9 cellular contexts compared by ENCODE assay signal in the genomic region with DNA sequence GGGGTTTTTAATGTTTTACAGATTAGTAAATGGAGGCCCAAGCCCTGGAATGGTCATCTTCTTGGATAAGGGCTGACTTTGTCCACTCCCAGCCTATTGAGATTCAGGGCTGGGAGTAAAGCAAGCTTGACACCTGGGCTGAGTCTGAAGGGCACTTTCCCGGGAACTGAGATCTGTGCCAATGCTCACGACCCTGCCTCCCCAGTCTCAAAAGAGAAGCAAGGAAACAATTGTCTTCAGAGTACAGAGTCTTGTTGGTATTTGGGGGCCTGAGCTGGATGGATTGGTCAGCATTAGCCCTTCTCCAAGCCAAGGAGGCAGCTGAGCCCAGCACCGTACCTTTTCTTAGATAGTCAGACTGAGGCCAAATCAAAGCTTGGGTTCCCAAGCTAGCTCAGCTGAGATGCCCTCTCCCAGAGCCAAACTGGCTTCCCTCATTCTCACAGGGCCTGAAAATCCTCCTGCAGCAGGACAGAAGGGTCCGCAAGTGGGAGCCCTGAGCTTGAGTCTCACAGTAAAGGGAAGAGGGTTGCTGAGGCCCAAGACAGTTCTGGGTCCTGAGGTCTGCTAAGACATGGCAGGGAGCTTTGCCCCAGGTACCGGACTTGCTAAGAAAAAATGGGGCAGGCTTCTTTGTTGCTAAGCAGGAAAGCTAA. TPM values are rescaled to one million over a fixed set of nuclear protein-coding genes. Genes with fewer than 3 reads are reported as not detected.
A peak's percentile ranks its signal among the peaks of the same experiment; 100 is the strongest.
DNase-seq lines count a peak whose midpoint lies in the region; ATAC-seq, FAIRE-seq and TF ChIP-seq lines count a peak whose summit lies in the region.
"Had no signal": no experiment of that assay in that cellular context is flagged by ENCODE, and none has a peak within 500 bp of the region (broad histone marks: within the 10 kb centered on the region; RNA-seq: fewer than 3 reads in every experiment).

No MANE protein-coding gene starts in this region.

- no peak for TF ChIP-seq POLR2A in body of pancreas (IDR thresholded peaks at IDR 0.05)
- TF ChIP-seq POLR2A in upper lobe of left lung (IDR thresholded peaks at IDR 0.05) = no peak

- H3K4me1 ChIP-seq in cardiac muscle cell (ENCODE audit: low read depth) (peaks cover 19% of the 10 kb centered on the region), body of pancreas (peaks cover 34% of the 10 kb centered on the region), mesodermal cell (ENCODE audit: control insufficient read depth, insufficient read depth, low read length, poor library complexity, severe bottlenecking) (peaks cover 3% of the 10 kb centered on the region), upper lobe of left lung (peaks cover 5 to 37% (median 31%) of the 10 kb centered on the region in 4 donors)

- TF ChIP-seq EP300 in upper lobe of left lung (IDR thresholded peaks at IDR 0.05) = no peak

- FAIRE-seq in frontal cortex (lab: Jason Lieb, UNC) = no peak

- H3K9me3 ChIP-seq in cardiac muscle cell (ENCODE audit: low read depth) = no peaks in the 10 kb centered on the region
- no peaks in the 10 kb centered on the region for H3K9me3 ChIP-seq in body of pancreas
- H3K9me3 ChIP-seq in mesodermal cell (ENCODE audit: control insufficient read depth, low read length) = no peaks in the 10 kb centered on the region
- H3K9me3 ChIP-seq in upper lobe of left lung = no peaks in the 10 kb centered on the region
- H3K9me3 ChIP-seq: Caco-2 had no signal

- 53 to 64% methylated on average over 5 of the region's 5 CpGs for WGBS in body of pancreas, 2 donors
- WGBS in mesodermal cell (ENCODE audit: insufficient coverage in 2 of 2), 2 experiments = 90 to 96% methylated on average over 2 to 3 of the region's 5 CpGs
- WGBS in upper lobe of left lung, 2 donors = 83 to 100% methylated on average over 2 to 5 of the region's 5 CpGs

- peak in 1 of 2 donors; percentile 71 for DNase-seq in cardiac muscle cell (ENCODE audit: low read depth in 1 of 2, low spot score in 1 of 2)
- no peak for DNase-seq in cardiac septum (ENCODE audit: low spot score)
- DNase-seq in body of pancreas = peak; percentile 29 to 73 (median 56)
- DNase-seq in upper lobe of left lung = no peak
- no peak for DNase-seq in frontal cortex (ENCODE audit: low spot score in 2 of 2)
- DNase-seq in DMS53 (lab: John Stamatoyannopoulos, UW) = no peak
- no peak for DNase-seq in HuH-7.5 (ENCODE audit: low spot score)
- DNase-seq: Caco-2 had no signal

- H3K27me3 ChIP-seq in cardiac muscle cell (no peaks in the 10 kb centered on the region), body of pancreas (no peaks in the 10 kb centered on the region), upper lobe of left lung (no peaks in the 10 kb centered on the region)

- H3K36me3 ChIP-seq in cardiac muscle cell (peaks cover 11% of the 10 kb centered on the region), body of pancreas (replicated peaks in 1 of 2; ENCODE audit: insufficient read depth in 1 of 2, low read depth in 2 of 2) (no peaks in the 10 kb centered on the region), mesodermal cell (ENCODE audit: control insufficient read depth, insufficient read depth, low read length) (peaks cover 18% of the 10 kb centered on the region), upper lobe of left lung (peaks cover 4 to 21% (median 13%) of the 10 kb centered on the region in 4 donors)

- TF ChIP-seq CTCF in cardiac muscle cell (IDR thresholded peaks at IDR 0.05; ENCODE audit: low read depth, low read length) (no peak), body of pancreas (IDR thresholded peaks at IDR 0.05) (no peak), upper lobe of left lung (IDR thresholded peaks at IDR 0.05) (no peak)

- intact Hi-C loops in cardiac septum (cut with DNase I) = no loop called here
- intact Hi-C loops in body of pancreas (cut with DNase I) = no loop called here

- ATAC-seq in body of pancreas (peak; percentile 0), upper lobe of left lung (ENCODE audit: low FRiP score in 2 of 2) (no peak)

- H3K4me3 ChIP-seq in cardiac muscle cell (no peak overlapping the region), body of pancreas (no peak overlapping the region), mesodermal cell (ENCODE audit: extremely low read depth, insufficient read depth, low read length, poor library complexity, severe bottlenecking) (no peak overlapping the region), upper lobe of left lung (no peak overlapping the region)

- peak overlapping the region; percentile 80 for H3K27ac ChIP-seq in cardiac muscle cell
- peak overlapping the region; percentile 94 to 98 (median 98) for H3K27ac ChIP-seq in body of pancreas
- H3K27ac ChIP-seq in mesodermal cell (ENCODE audit: low read depth, low read length, severe bottlenecking) = peak overlapping the region; percentile 29
- peak overlapping the region; percentile 90 to 98 (median 97) for H3K27ac ChIP-seq in upper lobe of left lung

RNA-seq across cellular contexts. Expression of a gene that starts 3.7 kb away (rescaled TPM):
- total RNA-seq in cardiac muscle cell (213 and 227 TPM in 2 replicates), cardiac septum (22.6 TPM), body of pancreas (100 to 1,000 TPM; 238 to 269 TPM), upper lobe of left lung (100 to 1,000 TPM in 5 of 6 donors, 10 to 100 TPM in 1; 81.0 to 218 (median 151) TPM), frontal cortex (26.5 TPM)
- polyA plus RNA-seq in cardiac muscle cell = 210 and 276 TPM in 2 replicates
- 56.3 TPM for polyA plus RNA-seq in mesodermal cell (2013, experiment 1 of 2)
- 59.6 TPM for polyA plus RNA-seq in mesodermal cell (2013, experiment 2 of 2)

Comparison
In these comparisons a context has a peak if more than half of its experiments do, and no peak if none do; other contexts are left out.
1. DNase-seq: peak in body of pancreas (4 of 4); none in cardiac septum (single experiment), upper lobe of left lung (0 of 2), frontal cortex (0 of 2), DMS53 (single experiment) and HuH-7.5 (single experiment).
2. H3K27ac ChIP-seq: peak in every context shown above with its lines; median percentile 98 in body of pancreas; 97 in upper lobe of left lung; 80 in cardiac muscle cell; 29 in mesodermal cell.